Comparison of ENCODE assay signal across 10 cellular contexts in the genomic region with DNA sequence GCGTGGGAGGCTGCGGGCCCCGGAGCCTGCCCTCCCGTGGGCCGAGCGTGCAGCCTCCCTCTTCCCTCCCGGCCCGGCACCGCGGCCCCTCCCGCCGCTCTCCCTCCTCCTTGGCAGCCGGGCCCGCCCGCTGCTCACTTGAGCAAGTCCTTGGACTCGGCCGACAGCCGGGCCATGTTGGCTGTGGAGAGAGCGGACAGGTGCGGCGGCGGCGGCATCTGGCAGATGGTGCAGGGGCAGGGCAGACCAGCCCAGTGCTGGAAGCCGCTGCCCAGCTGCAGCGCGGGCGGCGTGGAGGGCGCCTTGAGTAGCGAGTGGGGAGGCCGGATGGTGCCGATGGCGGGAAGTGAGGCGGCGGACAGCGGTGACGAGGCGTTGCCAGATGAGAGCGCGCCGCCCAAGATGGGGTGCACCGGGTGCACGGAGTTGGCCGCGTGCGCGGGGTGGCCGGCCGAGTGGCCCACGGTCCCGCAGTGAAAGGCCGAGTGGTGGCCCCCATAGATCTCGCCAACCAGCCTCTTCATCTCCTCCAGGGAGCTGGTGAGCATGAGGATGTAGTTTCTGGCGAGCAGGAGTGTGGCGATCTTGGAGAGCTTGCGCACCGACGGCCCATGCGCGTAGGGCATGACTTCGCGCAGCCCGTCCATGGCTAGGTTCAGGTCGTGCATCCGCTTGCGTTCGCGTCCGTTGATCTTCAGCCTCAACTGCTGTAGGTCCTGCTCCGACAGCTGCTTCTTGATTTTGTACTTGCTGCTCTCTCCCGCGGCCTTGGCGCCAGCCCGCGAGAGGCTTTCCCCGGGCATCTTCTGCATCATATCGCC. TPM values are rescaled to one million over a fixed set of nuclear protein-coding genes. Genes with fewer than 3 reads are reported as not detected.
DNase-seq lines count a peak whose midpoint lies in the region; ATAC-seq lines count a peak whose summit lies in the region.
"Had no signal": no experiment of that assay in that cellular context is flagged by ENCODE, and none has a peak within 500 bp of the region (broad histone marks: within the 10 kb centered on the region; RNA-seq: fewer than 3 reads in every experiment).

No MANE protein-coding gene starts in this region.

- peak overlapping the region; percentile 53 for H3K4me3 Mint-ChIP-seq in activated CD8-positive, alpha-beta memory T cell treated with anti-CD3 and anti-CD28 coated beads, Interleukin-2, amount 10 ng/mL, durations not matched to agents 7 days and 5 days

- peaks cover 21% of the 10 kb centered on the region for H3K36me3 Mint-ChIP-seq in activated CD8-positive, alpha-beta memory T cell treated with anti-CD3 and anti-CD28 coated beads, Interleukin-2, amount 10 ng/mL, durations not matched to agents 7 days and 5 days

- no peaks in the 10 kb centered on the region for H3K9me3 Mint-ChIP-seq in activated CD8-positive, alpha-beta memory T cell treated with anti-CD3 and anti-CD28 coated beads, Interleukin-2, amount 10 ng/mL, durations not matched to agents 7 days and 5 days (ENCODE audit: low read depth)

- H3K4me1 Mint-ChIP-seq in activated CD8-positive, alpha-beta memory T cell treated with anti-CD3 and anti-CD28 coated beads, Interleukin-2, amount 10 ng/mL, durations not matched to agents 7 days and 5 days = peaks cover 65% of the 10 kb centered on the region

- H3K27me3 Mint-ChIP-seq in activated CD8-positive, alpha-beta memory T cell treated with anti-CD3 and anti-CD28 coated beads, Interleukin-2, amount 10 ng/mL, durations not matched to agents 7 days and 5 days = peaks cover 98% of the 10 kb centered on the region

- peak; percentile 51 for DNase-seq in activated CD4-positive, CD25-positive, alpha-beta regulatory T cell treated with anti-CD3 and anti-CD28 coated beads, Interleukin-2, amount 50 U/mL, for 72 hours
- no peak for DNase-seq in activated CD4-positive, CD25-positive, alpha-beta regulatory T cell (lab: John Stamatoyannopoulos, UW)
- DNase-seq in activated CD8-positive, alpha-beta memory T cell treated with anti-CD3 and anti-CD28 coated beads, Interleukin-2, amount 10 ng/mL, durations not matched to agents 7 days and 5 days = no peak
- DNase-seq in stimulated activated CD8-positive, alpha-beta memory T cell treated with anti-CD3 and anti-CD28 coated beads, Interleukin-4, amount 100 ng/mL, for 48 hours = peak; percentile 38
- no peak for DNase-seq in MG63
- DNase-seq in A172 (ENCODE audit: low spot score) = no peak
- DNase-seq: cortex of kidney, NCI-H1694 treated with DMSO at 0.1 percent for 48 hours had no signal

- peaks cover 63% of the 10 kb centered on the region for H3K27me3 ChIP-seq in MG63

- no peaks in the 10 kb centered on the region for H3K36me3 ChIP-seq in MG63

- H3K27ac Mint-ChIP-seq in activated CD8-positive, alpha-beta memory T cell treated with anti-CD3 and anti-CD28 coated beads, Interleukin-2, amount 10 ng/mL, durations not matched to agents 7 days and 5 days = peak overlapping the region; percentile 32

- H3K9me3 ChIP-seq in MG63 = no peaks in the 10 kb centered on the region

- ATAC-seq in activated CD8-positive, alpha-beta memory T cell treated with anti-CD3 and anti-CD28 coated beads, Interleukin-2, amount 10 ng/mL, durations not matched to agents 7 days and 5 days = no peak
- no peak for ATAC-seq in HG03045 (IDR thresholded peaks at IDR 0.05; ENCODE audit: unreplicated experiment)

- CTCF ChIA-PET in activated CD8-positive, alpha-beta memory T cell treated with anti-CD3 and anti-CD28 coated beads, Interleukin-2, amount 10 ng/mL, durations not matched to agents 7 days and 5 days (lab: Charles Lee) = interaction anchor here (1.4 kb wide), 1 partner anchor 95 kb away, joined by 4 read pairs; no protein-coding TSS in a partner anchor

- peak overlapping the region; percentile 25 for H3K4me3 ChIP-seq in iPS-11a (ENCODE audit: low read depth, low read length)
- no peak overlapping the region for H3K4me3 ChIP-seq in MG63

RNA-seq across cellular contexts. Expression of a gene that starts 0.8 kb away (rescaled TPM):
- under 1 TPM; 0.18 to 0.94 TPM for total RNA-seq in activated CD8-positive, alpha-beta memory T cell treated with anti-CD3 and anti-CD28 coated beads, Interleukin-2, amount 10 ng/mL, durations not matched to agents 7 days and 5 days
- not detected in 2 replicates for total RNA-seq in MG63 (2014; rRNA removed; shearing (Covaris generic); ENCODE audit: low replicate concordance)
- not detected in 2 replicates for total RNA-seq in A172 (2014; rRNA removed; shearing (Covaris generic))

Comparison
In these comparisons a context has a peak if more than half of its experiments do, and no peak if none do; other contexts are left out.
1. DNase-seq: peak in activated CD4-positive, CD25-positive, alpha-beta regulatory T cell treated with anti-CD3 and anti-CD28 coated beads, Interleukin-2, amount 50 U/mL, for 72 hours (single experiment) and stimulated activated CD8-positive, alpha-beta memory T cell treated with anti-CD3 and anti-CD28 coated beads, Interleukin-4, amount 100 ng/mL, for 48 hours (single experiment); none in activated CD4-positive, CD25-positive, alpha-beta regulatory T cell (0 of 4), activated CD8-positive, alpha-beta memory T cell treated with anti-CD3 and anti-CD28 coated beads, Interleukin-2, amount 10 ng/mL, durations not matched to agents 7 days and 5 days (single experiment), MG63 (single experiment) and A172 (single experiment).